17 cellular contexts compared by ENCODE assay signal in the genomic region with DNA sequence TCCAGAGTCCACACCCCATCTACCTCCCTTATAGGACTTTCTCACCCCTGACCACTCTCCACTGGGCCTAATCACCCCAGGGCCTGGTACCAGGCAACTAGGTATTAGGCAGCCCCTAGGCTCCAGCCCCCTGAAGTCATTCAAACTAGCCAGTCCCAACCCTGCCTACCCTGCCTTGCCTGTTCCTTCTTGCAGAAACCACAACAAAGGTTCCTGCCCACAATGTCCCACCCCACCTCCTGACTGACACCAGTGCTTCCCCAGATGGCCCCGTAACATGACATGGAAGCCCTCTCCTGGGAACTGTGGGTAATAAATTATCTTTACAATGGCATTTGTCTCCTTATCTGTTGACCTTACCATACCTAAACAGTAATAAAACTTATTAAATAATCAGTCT.
DNase-seq lines count a peak whose midpoint lies in the region; TF ChIP-seq lines count a peak whose summit lies in the region.
"Had no signal": no experiment of that assay in that cellular context is flagged by ENCODE, and none has a peak within 500 bp of the region (broad histone marks: within the 10 kb centered on the region; RNA-seq: fewer than 3 reads in every experiment).

No MANE protein-coding gene starts in this region.

- H3K4me1 ChIP-seq in H9 (ENCODE audit: insufficient read depth, low read length) (no peaks in the 10 kb centered on the region), neuronal stem cell (ENCODE audit: control insufficient read depth in 2 of 2, insufficient read depth in 1 of 2, low read depth in 1 of 2, low read length in 2 of 2) (peaks cover 0 to 3% of the 10 kb centered on the region in 2 donors), uterus (no peaks in the 10 kb centered on the region)

- H3K79me1 ChIP-seq in H9 (ENCODE audit: insufficient read depth, low read depth, low read length, poor library complexity, severe bottlenecking), result no peaks in the 10 kb centered on the region
- H3K79me1 ChIP-seq in neuronal stem cell (ENCODE audit: low read depth, low read length), result no peaks in the 10 kb centered on the region

- H3K27me3 Mint-ChIP-seq in H9 (ENCODE audit: low read depth), result peaks cover 12% of the 10 kb centered on the region
- H3K27me3 Mint-ChIP-seq: CD4-positive, CD25-positive, alpha-beta regulatory T cell had no signal

- H3K36me3 ChIP-seq in neuronal stem cell (replicated peaks in 1 of 2; ENCODE audit: control insufficient read depth in 2 of 2, insufficient read depth in 2 of 2, low read length in 2 of 2) (no peaks in the 10 kb centered on the region), uterus (no peaks in the 10 kb centered on the region)

- H3K18ac ChIP-seq in H9 (ENCODE audit: insufficient read length, low read depth, low read length) (no peak overlapping the region), neuronal stem cell (ENCODE audit: low read length) (peak overlapping the region; percentile 57)

- no peak overlapping the region for H4K8ac ChIP-seq in H9 (replicated peaks; ENCODE audit: insufficient read length, low read depth, low read length)
- H4K8ac ChIP-seq in neuronal stem cell (ENCODE audit: low read depth, low read length), result no peak overlapping the region

- H3K23ac ChIP-seq in H9 (ENCODE audit: insufficient read length, low read depth, low read length) (no peak overlapping the region), neuronal stem cell (ENCODE audit: low read depth, low read length, poor library complexity) (no peak overlapping the region)

- peaks cover 0 to 2% of the 10 kb centered on the region in 2 experiments; a peak in 2 of 5 replicates for H3K9me3 Mint-ChIP-seq in H9
- H3K9me3 Mint-ChIP-seq: GM23338, HFFc6 had no signal

- H3K4me3 ChIP-seq in NB4 (ENCODE audit: low read depth, low read length) (no peak overlapping the region), neuronal stem cell (ENCODE audit: low read length in 2 of 2) (no peak overlapping the region), uterus (no peak overlapping the region)
- H3K4me3 ChIP-seq: GM23338 had no signal

- DNase-seq in NCI-H82 (lab: John Stamatoyannopoulos, UW) (peak; percentile 5), NCI-H82 treated with DMSO at 0.1 percent for 48 hours (lab: John Stamatoyannopoulos, UW; ENCODE audit: unreplicated experiment) (no peak), H9 (no peak), NB4 (ENCODE audit: low read depth) (peak; percentile 29), neuronal stem cell (ENCODE audit: low spot score) (no peak), uterus (no peak), COR-L47 (lab: John Stamatoyannopoulos, UW) (no peak)
- DNase-seq in stimulated activated CD4-positive, alpha-beta T cell treated with anti-CD3 and anti-CD28 coated beads, Interleukin-4, amount 100 ng/mL, for 24 hours, result no peak
- DNase-seq: 8988T; C1 segment of cervical spinal cord; CD4-positive, CD25-positive, alpha-beta regulatory T cell; DMS153; DMS79; GF-D8; HFFc6 had no signal

- H2AK5ac ChIP-seq in H9 (ENCODE audit: insufficient read length, low read length) (no peak overlapping the region), neuronal stem cell (ENCODE audit: low read depth, low read length) (no peak overlapping the region)

- H3K4ac ChIP-seq in H9 (ENCODE audit: low read depth, low read length) (no peak overlapping the region), neuronal stem cell (ENCODE audit: low read length) (no peak overlapping the region)

- H2BK120ac ChIP-seq in H9 (ENCODE audit: low read depth, low read length, poor library complexity, severe bottlenecking) (no peak overlapping the region), neuronal stem cell (ENCODE audit: low read depth, low read length) (no peak overlapping the region)

- no peaks in the 10 kb centered on the region for H4K20me1 ChIP-seq in H9 (ENCODE audit: control insufficient read depth, insufficient read depth, insufficient read length)

- intact Hi-C loops in uterus (cut with DNase I; ENCODE audit: low total_unique reads), result no loop called here

- H3K9me3 ChIP-seq in H9 (ENCODE audit: control insufficient read depth, low read depth, low read length) (no peaks in the 10 kb centered on the region), neuronal stem cell (replicated peaks in 1 of 2; ENCODE audit: control insufficient read depth in 2 of 2, insufficient read depth in 1 of 2, low read depth in 1 of 2, low read length in 2 of 2) (no peaks in the 10 kb centered on the region), uterus (no peaks in the 10 kb centered on the region)

- H3K23me2 ChIP-seq in H9 (ENCODE audit: insufficient read length, low read depth, low read length, poor library complexity, severe bottlenecking), result no peaks in the 10 kb centered on the region

- H2BK5ac ChIP-seq in H9 (ENCODE audit: insufficient read length, low read length) (no peak overlapping the region), neuronal stem cell (ENCODE audit: low read length) (no peak overlapping the region)

- peak overlapping the region in 1 of 3 experiments; percentile 55; a peak in 1 of 7 replicates for H3K27ac Mint-ChIP-seq in H9
- H3K27ac Mint-ChIP-seq: CD4-positive, CD25-positive, alpha-beta regulatory T cell; GM23338; HFFc6 had no signal

- H3K9ac ChIP-seq in H9 (ENCODE audit: extremely low read depth, insufficient read length, low read length) (no peak overlapping the region), neuronal stem cell (ENCODE audit: low read depth, low read length, poor library complexity) (no peak overlapping the region)

- H3K4me2 ChIP-seq in H9 (ENCODE audit: insufficient read depth, insufficient read length, low read length) (no peak overlapping the region), neuronal stem cell (ENCODE audit: insufficient read depth, low read length, poor library complexity, severe bottlenecking) (no peak overlapping the region)
- H3K4me2 ChIP-seq: GM23338 had no signal

- H2BK20ac ChIP-seq in H9 (ENCODE audit: low read depth, low read length, poor library complexity, severe bottlenecking), result no peak overlapping the region

- H4K91ac ChIP-seq in H9 (ENCODE audit: insufficient read length, low read depth, low read length), result no peak overlapping the region
- no peak overlapping the region for H4K91ac ChIP-seq in neuronal stem cell (ENCODE audit: low read depth, low read length, poor library complexity)

- H3K27ac ChIP-seq in H9 (ENCODE audit: insufficient read length, low read depth, low read length) (no peak overlapping the region), neuronal stem cell (replicated peaks; ENCODE audit: low read length) (no peak overlapping the region), uterus (no peak overlapping the region)
- H3K27ac ChIP-seq: HL-60 had no signal

- H3K56ac ChIP-seq in H9 (ENCODE audit: insufficient read length, low read depth, low read length), result no peak overlapping the region

- H3K27me3 ChIP-seq in H9 (ENCODE audit: insufficient read depth, low read length) (0 out of 2 replicates have a peak, but pooled peaks cover 2% of the 10 kb centered on the region), neuronal stem cell (ENCODE audit: control insufficient read depth in 3 of 3, insufficient read depth in 3 of 3, low read depth in 1 of 3, low read length in 3 of 3) (peaks cover 0 to 2% (median 0%) of the 10 kb centered on the region in 3 experiments), uterus (no peaks in the 10 kb centered on the region)

- H2BK12ac ChIP-seq in H9 (ENCODE audit: insufficient read length, low read depth, low read length) (no peak overlapping the region), neuronal stem cell (ENCODE audit: low read length) (no peak overlapping the region)

- no peak overlapping the region for H2AFZ ChIP-seq in H9 (ENCODE audit: low read length)
- no peak overlapping the region for H2AFZ ChIP-seq in neuronal stem cell (ENCODE audit: low read length)
- H2AFZ ChIP-seq: GM23338 had no signal

- no peak overlapping the region for H3T11ph ChIP-seq in H9 (ENCODE audit: low read length)

- WGBS in H9 (ENCODE audit: extremely low coverage, insufficient read length, low lambda C conversion rate), result no CpG with 5 or more reads among the region's 1 CpG
- WGBS in neuronal stem cell (ENCODE audit: extremely low coverage in 2 of 2, insufficient read length in 2 of 2, insufficient replicate concordance in 1 of 2), 2 donors, result no CpG with 5 or more reads among the region's 1 CpG

- H3K14ac ChIP-seq in H9 (ENCODE audit: insufficient read depth, low read length) (peak overlapping the region; percentile 20; the same call in 1 of the 2 replicates), neuronal stem cell (ENCODE audit: low read length) (no peak overlapping the region)

- no peak for TF ChIP-seq CTCF in H9 (conservative IDR thresholded peaks at IDR 0.05)
- TF ChIP-seq CTCF in NB4 (IDR thresholded peaks at IDR 0.05; ENCODE audit: low read depth, low read length), result no peak
- no peak for TF ChIP-seq CTCF in uterus (IDR thresholded peaks at IDR 0.05)

- H4K5ac ChIP-seq in H9 (ENCODE audit: insufficient read length, low read depth, low read length), result no peak overlapping the region

- no peaks in the 10 kb centered on the region for H3K4me1 Mint-ChIP-seq in H9
- H3K4me1 Mint-ChIP-seq: CD4-positive, CD25-positive, alpha-beta regulatory T cell; GM23338 had no signal

- TF ChIP-seq POLR2A in NB4 (IDR thresholded peaks at IDR 0.05; ENCODE audit: extremely low read depth, insufficient read length) (no peak), uterus (IDR thresholded peaks at IDR 0.05) (no peak)

- no peaks in the 10 kb centered on the region for H3K36me3 Mint-ChIP-seq in H9 (ENCODE audit: insufficient read depth in 1 of 3, low read depth in 3 of 3)
- H3K36me3 Mint-ChIP-seq: CD4-positive, CD25-positive, alpha-beta regulatory T cell had no signal

- no peak overlapping the region for H2BK15ac ChIP-seq in H9 (ENCODE audit: low read depth, low read length)
- no peak overlapping the region for H2BK15ac ChIP-seq in neuronal stem cell (ENCODE audit: low read length)

- no peaks in the 10 kb centered on the region for H3K79me2 ChIP-seq in H9 (ENCODE audit: insufficient read depth, low read length)

- no peak overlapping the region; a peak in 1 of 5 replicates for H3K4me3 Mint-ChIP-seq in H9
- H3K4me3 Mint-ChIP-seq: CD4-positive, CD25-positive, alpha-beta regulatory T cell; GM23338; HFFc6 had no signal

Comparison
In these comparisons a context has a peak if more than half of its experiments do, and no peak if none do; other contexts are left out.
1. DNase-seq: peak in NCI-H82 (single experiment) and NB4 (single experiment); none in NCI-H82 treated with DMSO at 0.1 percent for 48 hours (single experiment), H9 (single experiment), neuronal stem cell (single experiment), uterus (0 of 2), stimulated activated CD4-positive, alpha-beta T cell treated with anti-CD3 and anti-CD28 coated beads, Interleukin-4, amount 100 ng/mL, for 24 hours (single experiment) and COR-L47 (single experiment).